In genomic region chr19:41126765-41127203, GRCh38 we compare ENCODE assay signal across 8 cellular contexts. TPM values are rescaled to one million over a fixed set of nuclear protein-coding genes. Genes with fewer than 3 reads are reported as not detected.
DNase-seq lines count a peak whose midpoint lies in the region; ATAC-seq, FAIRE-seq and TF ChIP-seq lines count a peak whose summit lies in the region.
"Not testable (repeated sequence)": the region's sequence is repeated elsewhere in the genome, so short reads cannot be mapped to it uniquely, and the experiment has no call there.

No MANE protein-coding gene starts in this region.

- DNase-seq in ELF-1 (ENCODE audit: low read depth, low spot score) (peak; percentile 33), MM.1S (peak; percentile 22), T-helper 1 cell (peak in 4 of 5 donors; percentile 16 to 57 (median 38)), activated T-helper 1 cell treated with Interleukin-2 at 50 U/mL for 16 hours (ENCODE audit: low read depth) (peak; percentile 14), dedifferentiated amniotic fluid mesenchymal stem cell (ENCODE audit: extremely low spot score) (peak; percentile 17), iPS DF 4.7 (ENCODE audit: extremely low read depth, low spot score) (peak; percentile 28), transverse colon (peak; percentile 23)
- not testable (repeated sequence) for DNase-seq in pancreas

- not testable (repeated sequence) for H3K4me3 ChIP-seq in MM.1S (ENCODE audit: low read length); pancreas; transverse colon

- ATAC-seq in pancreas = peak in 3 of 4 donors; percentile 28 to 62 (median 41)

- not testable (repeated sequence) for H2AFZ ChIP-seq in MM.1S (ENCODE audit: low read length)

- intact Hi-C loops in pancreas (cut with DNase I); transverse colon (cut with DNase I; ENCODE audit: low total_unique reads): not testable (repeated sequence)

- not testable (repeated sequence) for H4K20me1 ChIP-seq in MM.1S (ENCODE audit: insufficient read depth, low read length)

- H3K9me2 ChIP-seq in MM.1S (replicated peaks; ENCODE audit: insufficient read depth, low read length) = not testable (repeated sequence)

- WGBS in pancreas, 2 donors = 43 to 49% methylated on average over 2 of the region's 2 CpGs
- WGBS in transverse colon (ENCODE audit: low coverage in 1 of 2), 2 donors = 50 to 51% methylated on average over 2 of the region's 2 CpGs

- in situ Hi-C loops in transverse colon (cut with MboI; ENCODE audit: low pct_ligation_motif_present in 1 of 4, low pct_unique_long_range_greater_than_20kb in 1 of 4, low sequenced_read_pairs in 3 of 4) = loop anchor here in 1 of 4 donors (25.0 kb wide), 1 partner anchor 464 kb away; no protein-coding TSS in a partner anchor

- peak; percentile 33 for TF ChIP-seq CTCF in MM.1S (IDR thresholded peaks at IDR 0.05; ENCODE audit: low read length)
- TF ChIP-seq CTCF in pancreas (IDR thresholded peaks at IDR 0.05) = peak in 3 of 4 donors; percentile 49 to 55 (median 52)
- peak; percentile 65 to 81 (median 70) for TF ChIP-seq CTCF in transverse colon (IDR thresholded peaks at IDR 0.05)

- H3K27ac ChIP-seq in MM.1S (ENCODE audit: low read length); pancreas; transverse colon: not testable (repeated sequence)

- TF ChIP-seq POLR2A in transverse colon (IDR thresholded peaks at IDR 0.05) = not testable (repeated sequence)

- FAIRE-seq in pancreas (lab: Jason Lieb, UNC) = peak; percentile 68

- not testable (repeated sequence) for H3K4me2 ChIP-seq in MM.1S (ENCODE audit: low read depth, low read length)

- H3K9me3 ChIP-seq in MM.1S (replicated peaks; ENCODE audit: insufficient read depth, low read length); pancreas; transverse colon: not testable (repeated sequence)

- not testable (repeated sequence) for TF ChIP-seq EP300 in transverse colon (IDR thresholded peaks at IDR 0.05; ENCODE audit: low read depth)

- not testable (repeated sequence) for H3F3A ChIP-seq in MM.1S (ENCODE audit: insufficient read depth, low read length)

- not testable (repeated sequence) for H3K4me1 ChIP-seq in MM.1S (ENCODE audit: low read length); pancreas
- peaks cover 0 to 18% (median 7%) of the 10 kb centered on the region in 4 donors for H3K4me1 ChIP-seq in transverse colon

- H3K9ac ChIP-seq in MM.1S (ENCODE audit: low read length) = not testable (repeated sequence)

- not testable (repeated sequence) for H3K79me2 ChIP-seq in MM.1S (ENCODE audit: low read length)

- not testable (repeated sequence) for H3K36me3 ChIP-seq in MM.1S (replicated peaks; ENCODE audit: insufficient read depth, low read length); pancreas; transverse colon

- peaks cover 28% of the 10 kb centered on the region for H3K27me3 ChIP-seq in MM.1S (replicated peaks; ENCODE audit: insufficient read depth, low read length)
- H3K27me3 ChIP-seq in pancreas, transverse colon: not testable (repeated sequence)

RNA-seq across cellular contexts. Expression of gene CYP2F1, which starts 12.6 kb away (rescaled TPM):
- total RNA-seq in pancreas (not detected), transverse colon (not detected)
- not detected for polyA plus RNA-seq in pancreas

RNA-seq across cellular contexts. Expression of gene CYP2A13, which starts 38.5 kb away (rescaled TPM):
- total RNA-seq in pancreas (not detected), transverse colon (not detected)
- not detected for polyA plus RNA-seq in pancreas
